Comparison of ENCODE assay signal across 1 cellular context in the genomic region with DNA sequence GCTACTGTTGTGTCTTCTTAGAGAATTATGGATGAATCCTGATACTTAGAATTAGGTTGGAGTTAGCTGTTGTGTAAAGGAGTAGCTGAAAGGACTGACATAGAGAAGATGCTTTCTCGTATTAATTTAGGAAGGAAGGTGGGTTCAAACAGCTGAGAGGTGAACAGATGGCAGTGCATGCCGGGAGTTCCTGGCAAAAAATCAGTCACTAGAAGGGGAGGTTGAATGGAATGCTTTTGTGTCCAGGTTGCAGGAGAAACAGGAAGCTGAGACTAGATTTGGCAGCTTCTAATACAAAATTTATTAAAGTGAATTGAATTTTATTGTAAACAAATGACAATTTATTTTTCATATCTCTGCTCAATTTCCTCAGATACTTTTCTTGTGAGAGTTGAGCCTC.
TF ChIP-seq lines count a peak whose summit lies in the region.

No MANE protein-coding gene starts in this region.

TF ChIP-seq in endothelial cell of umbilical vein, 7 proteins besides CTCF, POLR2A, EP300 and RAD21:
- no peak for TF ChIP-seq MYC (IDR thresholded peaks at IDR 0.05; ENCODE audit: low read depth, low read length)
- TF ChIP-seq POLR2AphosphoS5 (IDR thresholded peaks at IDR 0.05; ENCODE audit: insufficient read depth, low read depth, low read length): no peak
- TF ChIP-seq GATA2 (IDR thresholded peaks at IDR 0.05; ENCODE audit: insufficient read depth, insufficient read length, low read depth, low read length): no peak
